ENCODE assay signal across 10 cellular contexts in genomic region chr9:128008171-128008570, GRCh38. TPM values are rescaled to one million over a fixed set of nuclear protein-coding genes. Genes with fewer than 3 reads are reported as not detected.
DNase-seq lines count a peak whose midpoint lies in the region; ATAC-seq, FAIRE-seq and TF ChIP-seq lines count a peak whose summit lies in the region.
"Had no signal": no experiment of that assay in that cellular context is flagged by ENCODE, and none has a peak within 500 bp of the region (broad histone marks: within the 10 kb centered on the region; RNA-seq: fewer than 3 reads in every experiment).

No MANE protein-coding gene starts in this region.

- H3K4me2 ChIP-seq in K562 (ENCODE audit: insufficient read depth, low read length) = 0 out of 2 replicates have a peak overlapping the region, but pooled peaks have one; percentile 29

- H3K4me3 Mint-ChIP-seq in activated CD4-positive, alpha-beta T cell treated with anti-CD3 and anti-CD28 coated beads, Interleukin-2, amount 10 ng/mL, durations not matched to agents 7 days and 5 days = peak overlapping the region; percentile 71

- H4K20me1 ChIP-seq in K562 (replicated peaks; ENCODE audit: control insufficient read depth, insufficient read depth, low read length) = no peaks in the 10 kb centered on the region

- no peak for FAIRE-seq in K562 (lab: Jason Lieb, UNC)
- no peak for FAIRE-seq in small intestine (lab: Jason Lieb, UNC)

- peaks cover 12 to 22% of the 10 kb centered on the region in 2 experiments for H3K4me1 ChIP-seq in K562 (replicated peaks in 1 of 2; ENCODE audit: control insufficient read depth in 2 of 2, insufficient read depth in 2 of 2, low read length in 2 of 2)
- H3K4me1 ChIP-seq in small intestine (ENCODE audit: control insufficient read depth in 2 of 2, insufficient read depth in 1 of 2, low read depth in 1 of 2, low read length in 1 of 2) = peaks cover 0 to 2% of the 10 kb centered on the region in 2 donors

- H3K27ac ChIP-seq in K562 (ENCODE audit: extremely low read depth, low read depth, low read length) (no peak overlapping the region), small intestine (ENCODE audit: low read depth in 1 of 2, low read length in 1 of 2) (peak overlapping the region; percentile 4 to 81)

- intact Hi-C loops in K562 (cut with micrococcal nuclease) = no loop called here

- peaks cover 73% of the 10 kb centered on the region for H3K4me1 Mint-ChIP-seq in activated CD4-positive, alpha-beta T cell treated with anti-CD3 and anti-CD28 coated beads, Interleukin-2, amount 10 ng/mL, durations not matched to agents 7 days and 5 days

- POLR2A ChIA-PET in activated CD4-positive, alpha-beta T cell treated with anti-CD3 and anti-CD28 coated beads, Interleukin-2, amount 10 ng/mL, durations not matched to agents 7 days and 5 days (lab: Charles Lee) = no interaction called here
- POLR2A ChIA-PET in K562 (lab: Yijun Ruan, JAX) = no interaction called here

- H3K4me3 ChIP-seq in K562 = no peak overlapping the region
- H3K4me3 ChIP-seq in small intestine (ENCODE audit: low read depth in 1 of 2, low read length in 2 of 2) = no peak overlapping the region
- H3K4me3 ChIP-seq: upper lobe of right lung had no signal

- H3K9ac ChIP-seq in K562 (ENCODE audit: insufficient read depth in 1 of 2, low read depth in 2 of 2, low read length in 2 of 2) = no peak overlapping the region

- peak overlapping the region; percentile 88; the same call in 1 of the 2 replicates for H2AFZ ChIP-seq in K562 (ENCODE audit: low read depth, low read length)

- TF ChIP-seq EP300 in K562 (IDR thresholded peaks at IDR 0.05; ENCODE audit: low read length) = no peak

- no peak for DNase-seq in activated CD4-positive, alpha-beta T cell treated with anti-CD3 and anti-CD28 coated beads, Interleukin-2, amount 10 ng/mL, durations not matched to agents 7 days and 5 days
- DNase-seq in activated CD4-positive, alpha-beta T cell treated with anti-CD3 and anti-CD28 coated beads for 4 hours = no peak
- DNase-seq in NCI-H82 treated with DMSO at 0.1 percent for 48 hours (lab: John Stamatoyannopoulos, UW; ENCODE audit: unreplicated experiment) = peak; percentile 43
- DNase-seq in K562 (ENCODE audit: extremely low read depth in 1 of 4, low spot score in 3 of 4) = no peak
- DNase-seq in small intestine = no peak
- DNase-seq in NCI-H1694 treated with DMSO at 0.1 percent for 48 hours (lab: John Stamatoyannopoulos, UW) = no peak
- no peak for DNase-seq in UCSD-AML1 (lab: John Stamatoyannopoulos, UW; ENCODE audit: unreplicated experiment)
- DNase-seq: NCI-H1930 had no signal

- H3K27ac Mint-ChIP-seq in activated CD4-positive, alpha-beta T cell treated with anti-CD3 and anti-CD28 coated beads, Interleukin-2, amount 10 ng/mL, durations not matched to agents 7 days and 5 days = peak overlapping the region; percentile 96

- TF ChIP-seq POLR2A in K562 (conservative IDR thresholded peaks at IDR 0.05) = no peak

- CTCF ChIA-PET in activated CD4-positive, alpha-beta T cell treated with anti-CD3 and anti-CD28 coated beads, Interleukin-2, amount 10 ng/mL, durations not matched to agents 7 days and 5 days (lab: Charles Lee) = interaction anchor here (0.9 kb wide), 1 partner anchor 9 kb away, joined by 11 read pairs; no protein-coding TSS in a partner anchor
- CTCF ChIA-PET in K562 (lab: Yijun Ruan, JAX; ENCODE audit: low intra/inter-chr PET ratio) = interaction anchor here (0.6 kb wide), 1 partner anchor 10 kb away, joined by 4 read pairs; no protein-coding TSS in a partner anchor

- no peak for TF ChIP-seq CTCF in K562 (IDR thresholded peaks at IDR 0.05 in 2 of 3, conservative IDR thresholded peaks at IDR 0.05 in 1 of 3; ENCODE audit: insufficient read depth in 2 of 3, low read depth in 1 of 3, low read length in 3 of 3)

- no peaks in the 10 kb centered on the region for H3K27me3 ChIP-seq in K562 (ENCODE audit: control insufficient read depth in 2 of 2, insufficient read depth in 2 of 2, low read length in 2 of 2)
- H3K27me3 ChIP-seq in small intestine (ENCODE audit: control insufficient read depth in 2 of 2, insufficient read depth in 2 of 2, low read length in 2 of 2) = no peaks in the 10 kb centered on the region
- H3K27me3 ChIP-seq: upper lobe of right lung had no signal

- H3K36me3 ChIP-seq in K562 (ENCODE audit: control insufficient read depth, insufficient read depth, low read length) (no peaks in the 10 kb centered on the region), small intestine (ENCODE audit: control insufficient read depth in 2 of 2, insufficient read depth in 2 of 2, low read length in 2 of 2) (no peaks in the 10 kb centered on the region)
- H3K36me3 ChIP-seq: upper lobe of right lung had no signal

- no peak for TF ChIP-seq RAD21 in K562 (CRISPR knock-in tag; conservative IDR thresholded peaks at IDR 0.05 in 1 of 2, IDR thresholded peaks at IDR 0.05 in 1 of 2)

- peaks cover 2% of the 10 kb centered on the region for H3K9me1 ChIP-seq in K562 (ENCODE audit: control insufficient read depth, insufficient read depth, low read length)

- H3K27me3 Mint-ChIP-seq in activated CD4-positive, alpha-beta T cell treated with anti-CD3 and anti-CD28 coated beads, Interleukin-2, amount 10 ng/mL, durations not matched to agents 7 days and 5 days = no peaks in the 10 kb centered on the region

- BruUV-seq in K562 (replicated peaks; lab: Mats Ljungman, UMichigan) = no TSS peak

- no peaks in the 10 kb centered on the region for H3K9me3 ChIP-seq in K562 (replicated peaks; ENCODE audit: control insufficient read depth, insufficient read depth, low read depth, low read length)
- H3K9me3 ChIP-seq in small intestine (ENCODE audit: control insufficient read depth, low read depth) = no peaks in the 10 kb centered on the region
- H3K9me3 ChIP-seq: upper lobe of right lung had no signal

- H3K9me3 Mint-ChIP-seq in activated CD4-positive, alpha-beta T cell treated with anti-CD3 and anti-CD28 coated beads, Interleukin-2, amount 10 ng/mL, durations not matched to agents 7 days and 5 days = peaks cover 5% of the 10 kb centered on the region

- no peaks in the 10 kb centered on the region for H3K79me2 ChIP-seq in K562 (ENCODE audit: control insufficient read depth, insufficient read depth, low read length)

- in situ Hi-C loops in K562 (cut with MboI) = no loop called here

- ATAC-seq in K562 (no peak), HG02981 (IDR thresholded peaks at IDR 0.05; ENCODE audit: unreplicated experiment) (no peak)

- 80% methylated on average over 5 of the region's 5 CpGs for WGBS in K562 (ENCODE audit: insufficient coverage, low coverage, missing lambda C conversion rate)
- 86 to 90% (median 90%) methylated on average over 5 of the region's 5 CpGs for whole genome bisulfite sequencing in small intestine, 3 donors

- H3K36me3 Mint-ChIP-seq in activated CD4-positive, alpha-beta T cell treated with anti-CD3 and anti-CD28 coated beads, Interleukin-2, amount 10 ng/mL, durations not matched to agents 7 days and 5 days (ENCODE audit: low read depth) = peaks cover 14% of the 10 kb centered on the region

RNA-seq across cellular contexts. Expression of gene EEIG1, which starts 27.4 kb away (rescaled TPM):
- total RNA-seq in activated CD4-positive, alpha-beta T cell treated with anti-CD3 and anti-CD28 coated beads, Interleukin-2, amount 10 ng/mL, durations not matched to agents 7 days and 5 days = 100 to 1,000 TPM; 412 to 477 TPM
- 18.1 and 34.4 TPM in 2 replicates for total RNA-seq in K562 (2011; cell fraction: chromatin; rRNA removed; ENCODE audit: low replicate concordance)
- total RNA-seq in K562 (2011; cell fraction: nucleolus; rRNA removed) = 13.4 and 13.5 TPM in 2 replicates
- total RNA-seq in K562 (2011; cell fraction: nucleoplasm; rRNA removed) = 17.2 and 24.7 TPM in 2 replicates
- 2.1 and 4.5 TPM in 2 replicates for total RNA-seq in K562 (2014; rRNA removed)
- total RNA-seq in K562 (2014; rRNA removed; fragmentation: Illumina TruSeq; extraction: Trizol) = 1.6 and 2.3 TPM in 2 replicates
- total RNA-seq in K562 (2015; rRNA removed; fragmentation: Illumina TruSeq; extraction: Trizol) = 2.8 and 4.1 TPM in 2 replicates
- total RNA-seq in K562 (2021) = 11.2 and 16.7 TPM in 2 replicates
- 4.4 and 7.7 TPM in 2 replicates for polyA plus RNA-seq in K562 (2011; rRNA removed)
- polyA plus RNA-seq in K562 (2011; cell fraction: cytosol; rRNA removed) = 8.2 and 9.0 TPM in 2 replicates
- polyA plus RNA-seq in K562 (2011; cell fraction: nucleus; rRNA removed) = 16.1 and 16.7 TPM in 2 replicates
- polyA plus RNA-seq in K562 (2012) = 13.8 and 19.2 TPM in 2 replicates
- polyA plus RNA-seq in K562 (2014; fragmentation: Illumina TruSeq; extraction: Trizol) = 5.6 and 9.1 TPM in 2 replicates
- polyA plus RNA-seq in K562 (2014; fragmentation: Nextera tagmentation; extraction: Ambion mirVana) = under 1 TPM; 0.17 to 0.25 TPM
- polyA plus RNA-seq in K562 (2014; rRNA removed) = 3.6 and 6.6 TPM in 2 replicates
- polyA minus RNA-seq in K562 (2011; rRNA and poly(A)+ RNA removed) = 2.1 and 2.7 TPM in 2 replicates
- polyA minus RNA-seq in K562 (2011; cell fraction: cytosol; rRNA and poly(A)+ RNA removed) = 3.5 and 5.9 TPM in 2 replicates
- polyA minus RNA-seq in K562 (2011; cell fraction: nucleus; rRNA and poly(A)+ RNA removed) = 4.8 and 8.4 TPM in 2 replicates
- polyA plus RNA-seq in small intestine = 100 to 1,000 TPM in 1 of 3 donors, 10 to 100 TPM in 2; 43.9 to 123 (median 69.4) TPM

RNA-seq across cellular contexts. Expression of gene NAIF1, which starts 58.9 kb away (rescaled TPM):
- 10 to 100 TPM; 13.9 to 14.2 TPM for total RNA-seq in activated CD4-positive, alpha-beta T cell treated with anti-CD3 and anti-CD28 coated beads, Interleukin-2, amount 10 ng/mL, durations not matched to agents 7 days and 5 days
- total RNA-seq in K562 (2011; cell fraction: chromatin; rRNA removed; ENCODE audit: low replicate concordance) = 14.2 and 31.0 TPM in 2 replicates
- 27.1 and 29.7 TPM in 2 replicates for total RNA-seq in K562 (2011; cell fraction: nucleolus; rRNA removed)
- total RNA-seq in K562 (2011; cell fraction: nucleoplasm; rRNA removed) = 19.1 and 19.8 TPM in 2 replicates
- total RNA-seq in K562 (2014; rRNA removed) (21.3 and 27.6 TPM in 2 replicates), K562 (2014; rRNA removed; fragmentation: Illumina TruSeq; extraction: Trizol) (15.8 and 16.2 TPM in 2 replicates), K562 (2015; rRNA removed; fragmentation: Illumina TruSeq; extraction: Trizol) (15.9 and 17.4 TPM in 2 replicates), K562 (2021) (23.1 and 26.6 TPM in 2 replicates)
- polyA plus RNA-seq in K562 (2011; rRNA removed) (17.2 and 21.5 TPM in 2 replicates), K562 (2014; fragmentation: Illumina TruSeq; extraction: Trizol) (16.3 and 16.9 TPM in 2 replicates), K562 (2014; fragmentation: Nextera tagmentation; extraction: Ambion mirVana) (1 to 10 TPM; 4.8 to 5.3 TPM), K562 (2014; rRNA removed) (17.7 and 17.8 TPM in 2 replicates), small intestine (1 to 10 TPM; 8.1 to 10.0 (median 9.2) TPM)
- polyA plus RNA-seq in K562 (2011; cell fraction: cytosol; rRNA removed) = 24.4 and 26.5 TPM in 2 replicates
- polyA plus RNA-seq in K562 (2011; cell fraction: nucleus; rRNA removed) = 17.1 and 20.0 TPM in 2 replicates
- polyA plus RNA-seq in K562 (2012) = 16.5 and 19.9 TPM in 2 replicates
- 14.9 and 19.6 TPM in 2 replicates for polyA minus RNA-seq in K562 (2011; rRNA and poly(A)+ RNA removed)
- 14.2 and 26.5 TPM in 2 replicates for polyA minus RNA-seq in K562 (2011; cell fraction: cytosol; rRNA and poly(A)+ RNA removed)
- 6.3 and 7.7 TPM in 2 replicates for polyA minus RNA-seq in K562 (2011; cell fraction: nucleus; rRNA and poly(A)+ RNA removed)

RNA-seq across cellular contexts. Expression of gene SLC25A25, which starts 59.9 kb away (rescaled TPM):
- 10 to 100 TPM; 14.6 to 18.4 TPM for total RNA-seq in activated CD4-positive, alpha-beta T cell treated with anti-CD3 and anti-CD28 coated beads, Interleukin-2, amount 10 ng/mL, durations not matched to agents 7 days and 5 days
- 56.5 and 74.4 TPM in 2 replicates for total RNA-seq in K562 (2011; cell fraction: chromatin; rRNA removed; ENCODE audit: low replicate concordance)
- total RNA-seq in K562 (2011; cell fraction: nucleolus; rRNA removed) = 41.5 and 42.5 TPM in 2 replicates
- 26.8 and 33.4 TPM in 2 replicates for total RNA-seq in K562 (2011; cell fraction: nucleoplasm; rRNA removed)
- total RNA-seq in K562 (2014; rRNA removed) (35.9 and 39.5 TPM in 2 replicates), K562 (2014; rRNA removed; fragmentation: Illumina TruSeq; extraction: Trizol) (19.0 and 19.3 TPM in 2 replicates), K562 (2015; rRNA removed; fragmentation: Illumina TruSeq; extraction: Trizol) (23.2 and 25.1 TPM in 2 replicates), K562 (2021) (30.1 and 30.7 TPM in 2 replicates)
- polyA plus RNA-seq in K562 (2011; rRNA removed) (21.7 and 26.7 TPM in 2 replicates), K562 (2014; fragmentation: Illumina TruSeq; extraction: Trizol) (18.7 and 25.2 TPM in 2 replicates), K562 (2014; fragmentation: Nextera tagmentation; extraction: Ambion mirVana) (under 1 TPM; 0.07 to 0.10 TPM), K562 (2014; rRNA removed) (27.2 and 31.0 TPM in 2 replicates), small intestine (10 to 100 TPM; 15.5 to 26.2 (median 23.5) TPM)
- 20.4 and 25.8 TPM in 2 replicates for polyA plus RNA-seq in K562 (2011; cell fraction: cytosol; rRNA removed)
- polyA plus RNA-seq in K562 (2011; cell fraction: nucleus; rRNA removed) = 29.9 and 44.4 TPM in 2 replicates
- 20.5 and 23.5 TPM in 2 replicates for polyA plus RNA-seq in K562 (2012)
- polyA minus RNA-seq in K562 (2011; rRNA and poly(A)+ RNA removed) = 21.0 and 28.2 TPM in 2 replicates
- 14.7 and 16.8 TPM in 2 replicates for polyA minus RNA-seq in K562 (2011; cell fraction: cytosol; rRNA and poly(A)+ RNA removed)
- 14.8 and 20.9 TPM in 2 replicates for polyA minus RNA-seq in K562 (2011; cell fraction: nucleus; rRNA and poly(A)+ RNA removed)

Comparison
In these comparisons a context has a peak if more than half of its experiments do, and no peak if none do; other contexts are left out.
1. RNA of gene EEIG1, which starts 27.4 kb away (total RNA-seq): 412 to 477 TPM in activated CD4-positive, alpha-beta T cell treated with anti-CD3 and anti-CD28 coated beads, Interleukin-2, amount 10 ng/mL, durations not matched to agents 7 days and 5 days; 1.6 to 34.4 TPM in K562; every median in the first group is over 10 times any median in the second.